ENCODE assay signal across 1 cellular context in genomic region chr7:76087362-76087791, GRCh38.
TF ChIP-seq lines count a peak whose summit lies in the region.
"Not testable (repeated sequence)": the region's sequence is repeated elsewhere in the genome, so short reads cannot be mapped to it uniquely, and the experiment has no call there.

No MANE protein-coding gene starts in this region.

TF ChIP-seq in K562, 482 proteins besides CTCF, POLR2A, EP300 and RAD21 (continued from another document):
- TF ChIP-seq SRF (CRISPR knock-in tag; IDR thresholded peaks at IDR 0.05) (peak in 1 of 2 experiments; percentile 68; a peak in 1 of 4 replicates), NR2C2 (tag; IDR thresholded peaks at IDR 0.05) (peak; percentile 58; the same call in 1 of the 2 replicates), BACH1 (tag; IDR thresholded peaks at IDR 0.05) (peak; percentile 59; the same call in 1 of the 2 replicates), ARID1B (IDR thresholded peaks at IDR 0.05) (peak; percentile 12; the same call in 1 of the 2 replicates), ZKSCAN8 (CRISPR knock-in tag; IDR thresholded peaks at IDR 0.05) (peak; percentile 37; the same call in 1 of the 2 replicates), ZNF766 (CRISPR knock-in tag; conservative IDR thresholded peaks at IDR 0.05) (0 out of 2 replicates have a peak, but pooled peaks have one; percentile 41), ZNF384 (IDR thresholded peaks at IDR 0.05; ENCODE audit: low read depth, low read length) (peak; percentile 74), FOSL1 (tag; conservative IDR thresholded peaks at IDR 0.05) (peak; percentile 87), SOX6 (IDR thresholded peaks at IDR 0.05) (peak; percentile 49)
- not testable (repeated sequence) for TF ChIP-seq NR2C2 (CRISPR knock-in tag; IDR thresholded peaks at IDR 0.05)
TF ChIP-seq in K562: peak in this region for 12; not testable (repeated sequence) for 470.
